15 cellular contexts compared by ENCODE assay signal in the genomic region with DNA sequence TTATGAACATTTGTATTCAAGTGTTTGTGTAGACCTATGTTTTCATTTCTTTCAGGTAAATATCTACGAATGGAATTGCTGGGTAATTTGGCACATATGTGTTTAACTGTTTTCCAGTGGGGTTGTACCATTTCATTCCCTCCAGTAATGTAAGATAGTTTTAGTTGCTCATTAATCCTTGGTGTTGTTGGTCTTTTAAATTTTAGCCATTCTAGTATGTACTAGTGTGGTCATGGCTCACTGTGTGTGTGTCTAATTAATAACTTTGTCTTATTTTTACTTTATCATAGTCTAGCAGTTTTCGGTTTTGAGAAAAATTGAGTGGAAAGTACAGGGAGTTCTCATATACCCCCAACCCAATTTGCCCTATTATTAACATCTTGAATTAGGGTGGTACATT.
A peak's percentile ranks its signal among the peaks of the same experiment; 100 is the strongest.
DNase-seq lines count a peak whose midpoint lies in the region; ATAC-seq and TF ChIP-seq lines count a peak whose summit lies in the region.
"Had no signal": no experiment of that assay in that cellular context is flagged by ENCODE, and none has a peak within 500 bp of the region (broad histone marks: within the 10 kb centered on the region; RNA-seq: fewer than 3 reads in every experiment).

No MANE protein-coding gene starts in this region.

- peak overlapping the region in 1 of 2 donors; percentile 9 for H3K9ac ChIP-seq in mucosa of rectum (ENCODE audit: low read depth in 1 of 2, low read length in 2 of 2)
- H3K9ac ChIP-seq: BLaER1 had no signal

- H3K27me3 Mint-ChIP-seq in T-helper 17 cell: no peaks in the 10 kb centered on the region

- peaks cover 28% of the 10 kb centered on the region for H3K4me1 Mint-ChIP-seq in T-helper 17 cell

- in situ Hi-C loops in Caki2 (cut with HindIII; ENCODE audit: low pct_unique_long_range_greater_than_20kb, low sequenced_read_pairs): no loop called here

- H3K9me3 ChIP-seq in T-helper 17 cell (ENCODE audit: control insufficient read depth, low read length, poor library complexity, severe bottlenecking): no peaks in the 10 kb centered on the region
- H3K9me3 ChIP-seq in mucosa of rectum (ENCODE audit: control insufficient read depth in 2 of 2, low read length in 2 of 2): no peaks in the 10 kb centered on the region
- H3K9me3 ChIP-seq in Peyer's patch: no peaks in the 10 kb centered on the region
- H3K9me3 ChIP-seq: BLaER1 had no signal

- no peak overlapping the region for H3K4me3 ChIP-seq in mucosa of rectum (ENCODE audit: low read length in 2 of 2)
- H3K4me3 ChIP-seq in Peyer's patch: no peak overlapping the region
- H3K4me3 ChIP-seq: BLaER1 had no signal

- no peaks in the 10 kb centered on the region for H3K36me3 ChIP-seq in mucosa of rectum (ENCODE audit: control insufficient read depth in 2 of 2, insufficient read depth in 2 of 2, low read length in 2 of 2)
- H3K36me3 ChIP-seq in Peyer's patch: no peaks in the 10 kb centered on the region
- H3K36me3 ChIP-seq: BLaER1 had no signal

- DNase-seq in Caki2 (ENCODE audit: low read depth) (peak; percentile 51), T-helper 17 cell (no peak), SHP77 (lab: John Stamatoyannopoulos, UW) (no peak), Peyer's patch (no peak)
- DNase-seq in stimulated activated CD8-positive, alpha-beta memory T cell treated with anti-CD3 and anti-CD28 coated beads, Interleukin-4, amount 100 ng/mL, for 48 hours: no peak
- DNase-seq: DND-41, HFFc6, NCI-H1694 treated with DMSO at 0.1 percent for 48 hours, NCI-H2107, NCI-H526 treated with DMSO at 0.1 percent for 48 hours, OCI-M1 had no signal

- ATAC-seq in GM21619 (IDR thresholded peaks at IDR 0.05; ENCODE audit: unreplicated experiment) (peak; percentile 54), T-helper 17 cell (no peak), HG02642 (IDR thresholded peaks at IDR 0.05; ENCODE audit: poor library complexity, unreplicated experiment) (no peak)

- TF ChIP-seq POLR2A in Peyer's patch (IDR thresholded peaks at IDR 0.05): no peak

- H3K4me3 Mint-ChIP-seq in T-helper 17 cell: no peak overlapping the region
- H3K4me3 Mint-ChIP-seq: HFFc6 had no signal

- H3K4me1 ChIP-seq in mucosa of rectum (ENCODE audit: control insufficient read depth in 2 of 2, insufficient read depth in 2 of 2, low read length in 2 of 2) (peaks cover 19 to 36% of the 10 kb centered on the region in 2 donors), Peyer's patch (peaks cover 0 to 6% (median 0%) of the 10 kb centered on the region in 4 donors)
- H3K4me1 ChIP-seq: BLaER1 had no signal

- H3K27me3 ChIP-seq in mucosa of rectum (ENCODE audit: control insufficient read depth in 2 of 2, insufficient read depth in 2 of 2, low read length in 2 of 2): no peaks in the 10 kb centered on the region
- no peaks in the 10 kb centered on the region for H3K27me3 ChIP-seq in Peyer's patch
- H3K27me3 ChIP-seq: BLaER1 had no signal

- no peak for TF ChIP-seq CTCF in Peyer's patch (IDR thresholded peaks at IDR 0.05)

- peaks cover 2% of the 10 kb centered on the region for H3K36me3 Mint-ChIP-seq in T-helper 17 cell (ENCODE audit: low read depth)

- H3K27ac ChIP-seq in mucosa of rectum (ENCODE audit: low read depth in 2 of 2, low read length in 2 of 2) (peak overlapping the region; percentile 74 to 85), Peyer's patch (no peak overlapping the region)
- H3K27ac ChIP-seq: BLaER1 had no signal

- H3K27ac Mint-ChIP-seq in T-helper 17 cell: peak overlapping the region; percentile 59
- H3K27ac Mint-ChIP-seq: HFFc6 had no signal

Comparison
In these comparisons a context has a peak if more than half of its experiments do, and no peak if none do; other contexts are left out.
1. H3K27ac ChIP-seq: peak in mucosa of rectum (2 of 2); none in Peyer's patch (0 of 4).